ENCODE assay signal across 10 cellular contexts in genomic region chr14:102507891-102508312, GRCh38. TPM values are rescaled to one million over a fixed set of nuclear protein-coding genes. Genes with fewer than 3 reads are reported as not detected.
DNase-seq lines count a peak whose midpoint lies in the region; ATAC-seq and TF ChIP-seq lines count a peak whose summit lies in the region.
"Had no signal": no experiment of that assay in that cellular context is flagged by ENCODE, and none has a peak within 500 bp of the region (broad histone marks: within the 10 kb centered on the region; RNA-seq: fewer than 3 reads in every experiment).

No MANE protein-coding gene starts in this region.

- H3K27ac Mint-ChIP-seq in chondrocyte (ENCODE audit: unreplicated experiment) = no peak overlapping the region
- no peak overlapping the region for H3K27ac Mint-ChIP-seq in natural killer cell treated with Interleukin-12 subunit alpha and Interleukin-12 subunit beta and Interleukin-15 and Interleukin-18, amount 100 ng/mL, for 72 hours

- H3K36me3 ChIP-seq in H7 (replicated peaks; ENCODE audit: control insufficient read depth, insufficient read depth, low read length) = peaks cover 2% of the 10 kb centered on the region

- H3K4me1 Mint-ChIP-seq in chondrocyte (ENCODE audit: low read depth) = peaks cover 13% of the 10 kb centered on the region
- peaks cover 5 to 15% of the 10 kb centered on the region in 2 donors for H3K4me1 Mint-ChIP-seq in natural killer cell treated with Interleukin-12 subunit alpha and Interleukin-12 subunit beta and Interleukin-15 and Interleukin-18, amount 100 ng/mL, for 72 hours (ENCODE audit: low read depth in 2 of 2)

- TF ChIP-seq CTCF in C4-2B (conservative IDR thresholded peaks at IDR 0.05) = peak; percentile 62
- peak; percentile 21 for TF ChIP-seq CTCF in chondrocyte (IDR thresholded peaks at IDR 0.05)

- H3K4me3 ChIP-seq in H7 (ENCODE audit: insufficient read depth, low read depth, low read length) = no peak overlapping the region

- DNase-seq in H7 = peak; percentile 73
- no peak for DNase-seq in chondrocyte (ENCODE audit: low spot score)
- DNase-seq in natural killer cell treated with Interleukin-12 subunit alpha and Interleukin-12 subunit beta and Interleukin-15 and Interleukin-18, amount 100 ng/mL, for 72 hours (ENCODE audit: low spot score) = no peak
- no peak for DNase-seq in NCI-H1436 (lab: John Stamatoyannopoulos, UW)
- DNase-seq: effector memory CD4-positive, alpha-beta T cell had no signal

- H3K4me3 Mint-ChIP-seq in chondrocyte (ENCODE audit: unreplicated experiment) = no peak overlapping the region
- peak overlapping the region; percentile 70 for H3K4me3 Mint-ChIP-seq in natural killer cell treated with Interleukin-12 subunit alpha and Interleukin-12 subunit beta and Interleukin-15 and Interleukin-18, amount 100 ng/mL, for 72 hours

- no peak for ATAC-seq in natural killer cell treated with Interleukin-12 subunit alpha and Interleukin-12 subunit beta and Interleukin-15 and Interleukin-18, amount 100 ng/mL, for 72 hours
- ATAC-seq in GM21367 (IDR thresholded peaks at IDR 0.05; ENCODE audit: unreplicated experiment) (no peak), GM21526 (IDR thresholded peaks at IDR 0.05; ENCODE audit: low FRiP score, unreplicated experiment) (no peak), GM21381 (IDR thresholded peaks at IDR 0.05; ENCODE audit: unreplicated experiment) (no peak)

- H3K9me3 Mint-ChIP-seq in chondrocyte (ENCODE audit: low read depth) = no peaks in the 10 kb centered on the region
- H3K9me3 Mint-ChIP-seq in natural killer cell treated with Interleukin-12 subunit alpha and Interleukin-12 subunit beta and Interleukin-15 and Interleukin-18, amount 100 ng/mL, for 72 hours = no peaks in the 10 kb centered on the region

- no peaks in the 10 kb centered on the region; the same call in 1 of the 2 replicates for H3K27me3 ChIP-seq in H7 (ENCODE audit: control insufficient read depth, insufficient read depth, low read length)

- no peaks in the 10 kb centered on the region for H3K27me3 Mint-ChIP-seq in chondrocyte (ENCODE audit: low read depth)
- H3K27me3 Mint-ChIP-seq in natural killer cell treated with Interleukin-12 subunit alpha and Interleukin-12 subunit beta and Interleukin-15 and Interleukin-18, amount 100 ng/mL, for 72 hours = no peaks in the 10 kb centered on the region

- H3K36me3 Mint-ChIP-seq in chondrocyte (ENCODE audit: low read depth) = peaks cover 2% of the 10 kb centered on the region
- no peaks in the 10 kb centered on the region for H3K36me3 Mint-ChIP-seq in natural killer cell treated with Interleukin-12 subunit alpha and Interleukin-12 subunit beta and Interleukin-15 and Interleukin-18, amount 100 ng/mL, for 72 hours

- peak overlapping the region; percentile 90 for H3K27ac ChIP-seq in C4-2B
- H3K27ac ChIP-seq: HL-60 had no signal

RNA-seq across cellular contexts. Expression of gene ANKRD9, which starts 1.7 kb away (rescaled TPM):
- 52.0 and 55.7 TPM in 2 replicates for total RNA-seq in H7 (2014; rRNA removed; shearing (Covaris generic))
- total RNA-seq in chondrocyte = 17.3 to 19.5 TPM (median 18.0 TPM) in 3 replicates
- total RNA-seq in natural killer cell treated with Interleukin-12 subunit alpha and Interleukin-12 subunit beta and Interleukin-15 and Interleukin-18, amount 100 ng/mL, for 72 hours = 10 to 100 TPM in 1 of 2 donors, 1 to 10 TPM in 1; 7.9 to 12.7 TPM
